In the genomic region with DNA sequence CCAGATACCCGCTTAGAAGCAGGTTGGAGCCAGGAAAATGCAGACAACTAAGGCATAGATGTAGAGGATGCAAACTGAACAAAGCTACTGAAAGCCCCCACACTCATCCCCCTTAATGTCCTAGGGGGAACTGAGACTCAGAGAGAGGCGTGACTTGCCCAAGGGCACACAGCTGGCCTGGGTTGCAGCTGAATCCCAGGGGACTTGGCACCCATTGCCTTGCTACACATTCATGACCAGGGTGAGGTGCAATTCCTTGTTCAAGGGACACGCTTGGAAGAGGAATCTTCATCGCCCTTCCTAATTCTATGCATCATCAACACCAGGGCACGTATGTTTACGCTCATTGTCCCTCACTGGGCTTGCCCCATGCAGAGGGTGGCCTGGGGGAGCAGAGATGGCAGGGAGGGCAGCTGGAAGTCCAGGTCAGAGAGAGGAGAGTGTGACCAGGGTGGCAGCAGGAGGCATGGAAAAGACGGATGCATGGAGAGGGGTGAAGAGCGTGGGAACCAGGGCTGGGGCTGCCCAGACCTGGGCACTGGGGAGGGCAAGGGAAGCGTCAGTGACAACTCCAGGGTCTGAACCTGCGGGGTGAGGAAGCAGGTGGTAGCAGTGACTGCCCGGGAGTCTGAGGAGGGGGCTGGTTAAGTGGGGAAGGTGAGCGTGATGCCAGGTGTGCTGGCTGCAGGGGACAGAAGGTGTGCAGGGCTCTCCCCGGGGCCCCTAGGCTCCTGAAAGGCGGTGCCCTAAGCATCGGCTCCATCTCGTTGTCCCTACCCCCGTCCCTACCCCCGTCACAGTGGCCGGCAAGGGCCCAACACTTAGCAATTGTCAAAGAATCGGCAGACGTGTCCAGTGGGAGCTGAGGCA, we compare ENCODE assay signal across 1 cellular context.
TF ChIP-seq lines count a peak whose summit lies in the region.

No MANE protein-coding gene starts in this region.

TF ChIP-seq in H1, 55 proteins besides CTCF, POLR2A, EP300 and RAD21 (continued from another document):
- no peak for TF ChIP-seq TCF12 (IDR thresholded peaks at IDR 0.05; ENCODE audit: low read depth, low read length)
- TF ChIP-seq SUZ12 (IDR thresholded peaks at IDR 0.05; ENCODE audit: low read length), result no peak
- no peak for TF ChIP-seq EGR1 (IDR thresholded peaks at IDR 0.05; ENCODE audit: borderline replicate concordance, low read depth, low read length)
- no peak for TF ChIP-seq FOSL1 (IDR thresholded peaks at IDR 0.05; ENCODE audit: insufficient read depth, low read depth, low read length)
- no peak for TF ChIP-seq CHD1 (IDR thresholded peaks at IDR 0.05; ENCODE audit: low read depth, low read length)
- no peak for TF ChIP-seq CHD2 (IDR thresholded peaks at IDR 0.05; ENCODE audit: low read length)
- no peak for TF ChIP-seq SP1 (IDR thresholded peaks at IDR 0.05; ENCODE audit: low read depth, low read length)
